In the genomic region with DNA sequence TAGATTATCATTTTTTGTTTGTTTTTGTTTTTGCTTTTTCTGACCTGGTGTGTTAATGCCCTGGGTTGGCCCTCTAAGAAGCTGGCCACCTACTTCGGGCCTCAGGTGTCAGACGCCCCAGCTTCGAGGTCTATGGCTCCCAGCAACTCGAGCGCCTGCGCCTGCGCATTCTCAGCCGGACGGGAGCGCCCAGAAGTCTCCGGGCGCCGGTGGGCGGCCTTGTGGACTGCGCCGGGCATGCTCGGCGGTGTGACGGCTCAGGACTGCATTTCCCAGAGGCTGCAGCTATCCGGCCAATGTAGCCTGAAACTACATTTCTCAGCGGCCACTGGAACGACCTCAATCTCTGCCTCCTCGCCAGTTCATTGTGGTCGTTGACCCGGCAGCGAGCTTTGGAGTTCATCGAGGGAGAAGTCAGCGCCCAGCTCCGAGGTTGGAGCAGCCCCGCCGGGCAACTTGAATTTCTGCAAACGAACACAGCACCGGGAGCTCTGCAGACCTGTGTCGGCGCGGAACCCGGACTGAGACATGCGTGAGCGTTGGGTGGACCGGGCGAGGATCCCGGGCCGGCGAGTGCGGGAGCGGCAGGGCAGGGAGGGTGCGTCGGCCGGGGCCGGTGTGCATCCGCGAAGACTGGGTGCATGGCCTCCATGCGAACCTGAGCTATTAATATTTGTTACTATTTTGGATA, we compare ENCODE assay signal across 8 cellular contexts. TPM values are rescaled to one million over a fixed set of nuclear protein-coding genes. Genes with fewer than 3 reads are reported as not detected.
DNase-seq lines count a peak whose midpoint lies in the region; ATAC-seq and TF ChIP-seq lines count a peak whose summit lies in the region.

A gene (plus strand): TSS at position 219 of the 691 bp plus-strand sequence. CDS start 3,045 bp downstream, outside the sequence.

- TF ChIP-seq POLR2A in GM19099 (IDR thresholded peaks at IDR 0.05; ENCODE audit: extremely low read depth, insufficient read length, low read depth), result peak; percentile 73
- TF ChIP-seq POLR2A in erythroblast (IDR thresholded peaks at IDR 0.05; ENCODE audit: low read length), result no peak

- H3K4me3 ChIP-seq in NT2/D1 (ENCODE audit: insufficient read length, low read depth), result peak within 1 kb of the TSS; percentile 69

- no peaks in the 10 kb centered on the region for H3K27me3 ChIP-seq in NT2/D1 (ENCODE audit: insufficient read depth, insufficient read length)

- peak within 1 kb of the TSS; percentile 88 for H3K9ac ChIP-seq in NT2/D1 (ENCODE audit: insufficient read length, low read depth)

- peak; percentile 79 for ATAC-seq in HG03439 (IDR thresholded peaks at IDR 0.05; ENCODE audit: unreplicated experiment)

- no peaks in the 10 kb centered on the region for H3K4me1 ChIP-seq in NT2/D1 (ENCODE audit: insufficient read depth, insufficient read length)

- DNase-seq in Ammon's horn (ENCODE audit: low spot score), result peak; percentile 93
- peak; percentile 71 for DNase-seq in NT2/D1 (ENCODE audit: low read depth, low spot score)
- peak; percentile 86 for DNase-seq in activated T-cell treated with anti-CD3 and anti-CD28 coated beads for 48 hours (ENCODE audit: low read depth)
- DNase-seq in erythroblast (lab: John Stamatoyannopoulos, UW), result peak; percentile 66 to 73
- DNase-seq in mucosa of gallbladder (ENCODE audit: low spot score), result peak; percentile 92
- DNase-seq in stimulated activated CD8-positive, alpha-beta memory T cell treated with anti-CD3 and anti-CD28 coated beads, Interleukin-4, amount 100 ng/mL, for 24 hours (ENCODE audit: low read depth), result peak; percentile 79

- no peaks in the 10 kb centered on the region; the same call in 1 of the 2 replicates for H3K9me3 ChIP-seq in NT2/D1 (ENCODE audit: insufficient read depth, low read length)

- H3K36me3 ChIP-seq in NT2/D1 (ENCODE audit: insufficient read depth, insufficient read length, low read length), result peaks cover 10% of the 10 kb centered on the region

RNA-seq across cellular contexts. Expression of the gene that starts here (rescaled TPM):
- total RNA-seq in mucosa of gallbladder, result 3.8 TPM

Comparison
In these comparisons a context has a peak if more than half of its experiments do, and no peak if none do; other contexts are left out.
1. Peak in every context shown above with its lines: DNase-seq, ATAC-seq and H3K4me3 ChIP-seq.